In genomic region chr5:81553570-81554212, GRCh38 we compare ENCODE assay signal across 20 cellular contexts.
A peak's percentile ranks its signal among the peaks of the same experiment; 100 is the strongest.
DNase-seq lines count a peak whose midpoint lies in the region; ATAC-seq, FAIRE-seq and TF ChIP-seq lines count a peak whose summit lies in the region.
"Had no signal": no experiment of that assay in that cellular context is flagged by ENCODE, and none has a peak within 500 bp of the region (broad histone marks: within the 10 kb centered on the region; RNA-seq: fewer than 3 reads in every experiment).

No MANE protein-coding gene starts in this region.

- H4K20me1 ChIP-seq in BLaER1 treated with 17β-estradiol and CSF1 and Interleukin-3, amounts not matched to agents 10 nM and 100 nM: peaks cover 0 to 7% (median 0%) of the 10 kb centered on the region in 11 experiments; a peak in 1 of 22 replicates
- no peaks in the 10 kb centered on the region for H4K20me1 ChIP-seq in GM23338 (replicated peaks; ENCODE audit: insufficient read depth)

- H2AK5ac ChIP-seq in mesenchymal stem cell (ENCODE audit: low read length, severe bottlenecking): no peak overlapping the region

- TF ChIP-seq CTCF in GM23338 (conservative IDR thresholded peaks at IDR 0.05; ENCODE audit: low read depth in 2 of 2) (no peak), VCaP (conservative IDR thresholded peaks at IDR 0.05) (no peak), D721Med (IDR thresholded peaks at IDR 0.05; ENCODE audit: insufficient read depth, missing control alignments) (no peak)

- H3K4me3 ChIP-seq in BLaER1 treated with 17β-estradiol and CSF1 and Interleukin-3, amounts not matched to agents 10 nM and 100 nM: no peak overlapping the region
- H3K4me3 ChIP-seq in GM23338: no peak overlapping the region
- no peak overlapping the region for H3K4me3 ChIP-seq in mesenchymal stem cell (ENCODE audit: insufficient read depth in 1 of 2, low read depth in 1 of 2, low read length in 2 of 2)
- H3K4me3 ChIP-seq: gastroesophageal sphincter, stomach, tibial nerve had no signal

- H3K27ac ChIP-seq in BLaER1 treated with 17β-estradiol and CSF1 and Interleukin-3, amounts not matched to agents 10 nM and 100 nM: peak overlapping the region in 4 of 11 experiments; percentile 30 to 38 (median 35); a peak in 4 of 22 replicates
- H3K27ac ChIP-seq in GM23338 (ENCODE audit: low read depth) (no peak overlapping the region), VCaP (peak overlapping the region; percentile 25; the same call in 1 of the 2 replicates), mesenchymal stem cell (ENCODE audit: low read length, poor library complexity, severe bottlenecking) (no peak overlapping the region)
- H3K27ac ChIP-seq: gastroesophageal sphincter, stomach, tibial nerve had no signal

- no peaks in the 10 kb centered on the region for H3K27me3 ChIP-seq in BLaER1 treated with 17β-estradiol and CSF1 and Interleukin-3, amounts not matched to agents 10 nM and 100 nM
- H3K27me3 ChIP-seq in GM23338 (ENCODE audit: insufficient read depth): no peaks in the 10 kb centered on the region
- no peaks in the 10 kb centered on the region for H3K27me3 ChIP-seq in mesenchymal stem cell (ENCODE audit: control insufficient read depth in 1 of 2, insufficient read depth in 1 of 2, low read length in 2 of 2)
- H3K27me3 ChIP-seq: gastroesophageal sphincter, stomach, tibial nerve had no signal

- no peak overlapping the region for H4K91ac ChIP-seq in mesenchymal stem cell (ENCODE audit: low read length)

- H2BK15ac ChIP-seq in mesenchymal stem cell (ENCODE audit: low read depth, poor library complexity, severe bottlenecking): no peak overlapping the region

- no peaks in the 10 kb centered on the region for H3K9me2 ChIP-seq in GM23338 (ENCODE audit: insufficient read depth)

- no peaks in the 10 kb centered on the region for H3K36me3 Mint-ChIP-seq in GM23338 (ENCODE audit: low read depth)

- no peak overlapping the region for H3K4ac ChIP-seq in mesenchymal stem cell (ENCODE audit: low read depth in 1 of 2, low read length in 2 of 2)

- no peaks in the 10 kb centered on the region for H3K9me3 Mint-ChIP-seq in GM23338
- H3K9me3 Mint-ChIP-seq: activated T-helper 2 cell treated with anti-CD3 and anti-CD28 coated beads, Interferon-gamma antibody, Interleukin-2, Interleukin-4, amounts not matched to agents 10 μg/mL and 5 μg/mL and 100 μg/mL, durations not matched to agents 14 hours and 24 hours and 36 hours had no signal

- H3K79me1 ChIP-seq in mesenchymal stem cell (replicated peaks; ENCODE audit: low read length, poor library complexity, severe bottlenecking): no peaks in the 10 kb centered on the region

- in situ Hi-C loops in ACHN (cut with HindIII; ENCODE audit: low pct_ligation_motif_present, low pct_unique_long_range_greater_than_20kb, low sequenced_read_pairs): no loop called here

- H3K4me2 ChIP-seq in BLaER1 treated with 17β-estradiol and CSF1 and Interleukin-3, amounts not matched to agents 10 nM and 100 nM: peak overlapping the region in 10 of 11 experiments; percentile 6 to 67 (median 43); a peak in 14 of 22 replicates
- no peak overlapping the region for H3K4me2 ChIP-seq in GM23338
- no peak overlapping the region for H3K4me2 ChIP-seq in mesenchymal stem cell (ENCODE audit: low read length, poor library complexity, severe bottlenecking)

- H3K36me3 ChIP-seq in BLaER1 treated with 17β-estradiol and CSF1 and Interleukin-3, amounts not matched to agents 10 nM and 100 nM: peaks cover 0 to 42% (median 22%) of the 10 kb centered on the region in 11 experiments; a peak in 15 of 22 replicates
- H3K36me3 ChIP-seq in GM23338 (ENCODE audit: insufficient read depth): no peaks in the 10 kb centered on the region
- H3K36me3 ChIP-seq in mesenchymal stem cell (ENCODE audit: control insufficient read depth in 1 of 2, insufficient read depth in 2 of 2, low read depth in 1 of 2, low read length in 2 of 2): peaks cover 0 to 4% of the 10 kb centered on the region in 2 experiments

- H3K27ac Mint-ChIP-seq in GM23338: peak overlapping the region; percentile 84
- H3K27ac Mint-ChIP-seq: activated T-helper 2 cell treated with anti-CD3 and anti-CD28 coated beads, Interferon-gamma antibody, Interleukin-2, Interleukin-4, amounts not matched to agents 10 μg/mL and 5 μg/mL and 100 μg/mL, durations not matched to agents 14 hours and 24 hours and 36 hours had no signal

- no peak overlapping the region for H3K9ac ChIP-seq in BLaER1 treated with 17β-estradiol and CSF1 and Interleukin-3, amounts not matched to agents 10 nM and 100 nM
- no peak overlapping the region for H3K9ac ChIP-seq in mesenchymal stem cell (ENCODE audit: low read length)

- H3K23ac ChIP-seq in mesenchymal stem cell (ENCODE audit: low read length in 2 of 2): no peak overlapping the region

- H3K4me1 ChIP-seq in BLaER1 treated with 17β-estradiol and CSF1 and Interleukin-3, amounts not matched to agents 10 nM and 100 nM: peaks cover 4 to 18% (median 11%) of the 10 kb centered on the region in 10 experiments; a peak in 18 of 20 replicates
- 0 out of 2 replicates have a peak, but pooled peaks cover 6% of the 10 kb centered on the region for H3K4me1 ChIP-seq in GM23338 (ENCODE audit: insufficient read depth)
- no peaks in the 10 kb centered on the region for H3K4me1 ChIP-seq in mesenchymal stem cell (ENCODE audit: control insufficient read depth, insufficient read depth, low read depth, low read length)

- no peak overlapping the region for H3K14ac ChIP-seq in mesenchymal stem cell (ENCODE audit: low read length in 2 of 2)

- H3K79me2 ChIP-seq in GM23338 (replicated peaks; ENCODE audit: insufficient read depth): no peaks in the 10 kb centered on the region

- H3K4me1 Mint-ChIP-seq in GM23338: peaks cover 8% of the 10 kb centered on the region

- H3K18ac ChIP-seq in mesenchymal stem cell (ENCODE audit: low read depth in 1 of 2, low read length in 2 of 2): no peak overlapping the region

- ATAC-seq in GM23338: no peak
- peak; percentile 36 for ATAC-seq in left colon
- ATAC-seq: gastroesophageal sphincter had no signal

- DNase-seq in GM23338 (ENCODE audit: low spot score) (no peak), left colon (no peak), NCI-H1417 (lab: John Stamatoyannopoulos, UW) (no peak), mesenchymal stem cell (no peak), D721Med (ENCODE audit: insufficient read length, low spot score) (no peak), ACHN (no peak)
- DNase-seq: activated CD4-positive, alpha-beta T cell treated with anti-CD3 and anti-CD28 coated beads for 4 hours; COR-L47; effector memory CD4-positive, alpha-beta T cell; GOT3; OCI-M1; right cardiac atrium; Right ventricle myocardium superior; stimulated activated CD4-positive, alpha-beta T cell treated with anti-CD3 and anti-CD28 coated beads, Interleukin-12 subunit alpha, Interleukin-12 subunit beta, amount 100 ng/mL, for 4 hours; stomach had no signal

- no peaks in the 10 kb centered on the region for H3K27me3 Mint-ChIP-seq in GM23338 (ENCODE audit: insufficient read depth, low read depth, poor library complexity)

- H2BK12ac ChIP-seq in mesenchymal stem cell (ENCODE audit: low read length in 2 of 2): no peak overlapping the region

- FAIRE-seq in D721Med (lab: Jason Lieb, UNC): no peak

- H3K4me3 Mint-ChIP-seq in GM23338: no peak overlapping the region

- no peak overlapping the region for H2BK120ac ChIP-seq in mesenchymal stem cell (ENCODE audit: low read depth, low read length)

- H2BK5ac ChIP-seq in mesenchymal stem cell (ENCODE audit: low read depth, low read length, poor library complexity, severe bottlenecking): no peak overlapping the region

- no peaks in the 10 kb centered on the region for H3F3A ChIP-seq in GM23338 (replicated peaks; ENCODE audit: low read depth)

- peaks cover 0 to 13% (median 0%) of the 10 kb centered on the region in 11 experiments; a peak in 3 of 22 replicates for H3K9me3 ChIP-seq in BLaER1 treated with 17β-estradiol and CSF1 and Interleukin-3, amounts not matched to agents 10 nM and 100 nM (replicated peaks in 1 of 11)
- no peaks in the 10 kb centered on the region for H3K9me3 ChIP-seq in mesenchymal stem cell (ENCODE audit: control insufficient read depth, low read length)
- H3K9me3 ChIP-seq: gastroesophageal sphincter, stomach, tibial nerve had no signal

- intact Hi-C loops in left colon (cut with DNase I, micrococcal nuclease): no loop called here

- no CpG with 5 or more reads among the region's 1 CpG for WGBS in mesenchymal stem cell

- no peak overlapping the region for H4K8ac ChIP-seq in mesenchymal stem cell (ENCODE audit: low read length)

- H2AFZ ChIP-seq in GM23338: no peak overlapping the region
- H2AFZ ChIP-seq in mesenchymal stem cell (ENCODE audit: low read depth, low read length): no peak overlapping the region

TF ChIP-seq in GM23338, 12 proteins besides CTCF, POLR2A, EP300 and RAD21 (continues in another document):
- TF ChIP-seq EZH2phosphoT487 (IDR thresholded peaks at IDR 0.05; ENCODE audit: unreplicated experiment) (no peak), JUNB (IDR thresholded peaks at IDR 0.05; ENCODE audit: unreplicated experiment) (no peak), ZNF114 (CRISPR knock-in tag; IDR thresholded peaks at IDR 0.05) (no peak), EZH2 (IDR thresholded peaks at IDR 0.05; ENCODE audit: low read depth, unreplicated experiment) (no peak)

Comparison
In these comparisons a context has a peak if more than half of its experiments do, and no peak if none do; other contexts are left out.
1. H3K4me2 ChIP-seq: peak in BLaER1 treated with 17β-estradiol and CSF1 and Interleukin-3, amounts not matched to agents 10 nM and 100 nM (10 of 11); none in GM23338 (single experiment) and mesenchymal stem cell (single experiment).